1 cellular context compared by ENCODE assay signal in the genomic region with DNA sequence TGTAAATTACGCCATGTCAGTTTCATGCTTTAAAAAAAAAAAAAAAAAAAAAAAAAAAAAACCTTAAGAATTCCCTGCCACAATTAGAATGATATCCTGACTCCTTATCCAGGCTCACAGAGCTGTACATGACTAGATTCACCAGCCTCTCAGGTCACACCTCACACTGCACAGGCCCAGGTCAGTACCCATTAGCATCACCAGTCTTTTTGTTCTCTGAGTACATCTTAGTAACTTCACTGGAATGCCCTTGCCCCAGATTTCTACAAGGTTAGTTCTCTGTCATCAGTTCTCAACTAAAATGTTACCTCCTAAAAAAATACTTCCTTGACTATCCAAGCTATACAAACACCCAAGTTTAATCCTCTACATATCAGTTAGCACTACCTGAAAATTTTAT.
TF ChIP-seq lines count a peak whose summit lies in the region.

No MANE protein-coding gene starts in this region.

TF ChIP-seq in GM23338, 12 proteins besides CTCF, POLR2A, EP300 and RAD21 (continued from another document):
- TF ChIP-seq, protein P1, sequence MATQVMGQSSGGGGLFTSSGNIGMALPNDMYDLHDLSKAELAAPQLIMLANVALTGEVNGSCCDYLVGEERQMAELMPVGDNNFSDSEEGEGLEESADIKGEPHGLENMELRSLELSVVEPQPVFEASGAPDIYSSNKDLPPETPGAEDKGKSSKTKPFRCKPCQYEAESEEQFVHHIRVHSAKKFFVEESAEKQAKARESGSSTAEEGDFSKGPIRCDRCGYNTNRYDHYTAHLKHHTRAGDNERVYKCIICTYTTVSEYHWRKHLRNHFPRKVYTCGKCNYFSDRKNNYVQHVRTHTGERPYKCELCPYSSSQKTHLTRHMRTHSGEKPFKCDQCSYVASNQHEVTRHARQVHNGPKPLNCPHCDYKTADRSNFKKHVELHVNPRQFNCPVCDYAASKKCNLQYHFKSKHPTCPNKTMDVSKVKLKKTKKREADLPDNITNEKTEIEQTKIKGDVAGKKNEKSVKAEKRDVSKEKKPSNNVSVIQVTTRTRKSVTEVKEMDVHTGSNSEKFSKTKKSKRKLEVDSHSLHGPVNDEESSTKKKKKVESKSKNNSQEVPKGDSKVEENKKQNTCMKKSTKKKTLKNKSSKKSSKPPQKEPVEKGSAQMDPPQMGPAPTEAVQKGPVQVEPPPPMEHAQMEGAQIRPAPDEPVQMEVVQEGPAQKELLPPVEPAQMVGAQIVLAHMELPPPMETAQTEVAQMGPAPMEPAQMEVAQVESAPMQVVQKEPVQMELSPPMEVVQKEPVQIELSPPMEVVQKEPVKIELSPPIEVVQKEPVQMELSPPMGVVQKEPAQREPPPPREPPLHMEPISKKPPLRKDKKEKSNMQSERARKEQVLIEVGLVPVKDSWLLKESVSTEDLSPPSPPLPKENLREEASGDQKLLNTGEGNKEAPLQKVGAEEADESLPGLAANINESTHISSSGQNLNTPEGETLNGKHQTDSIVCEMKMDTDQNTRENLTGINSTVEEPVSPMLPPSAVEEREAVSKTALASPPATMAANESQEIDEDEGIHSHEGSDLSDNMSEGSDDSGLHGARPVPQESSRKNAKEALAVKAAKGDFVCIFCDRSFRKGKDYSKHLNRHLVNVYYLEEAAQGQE (IDR thresholded peaks at IDR 0.05; ENCODE audit: unreplicated experiment), result no peak
- TF ChIP-seq POLR2AphosphoS5 (IDR thresholded peaks at IDR 0.05; ENCODE audit: low read depth) (no peak), ZNF462 (CRISPR knock-in tag; IDR thresholded peaks at IDR 0.05) (no peak), JUNB (IDR thresholded peaks at IDR 0.05; ENCODE audit: unreplicated experiment) (no peak), ZNF331 (CRISPR knock-in tag; IDR thresholded peaks at IDR 0.05; ENCODE audit: low read depth) (no peak), EZH2phosphoT487 (IDR thresholded peaks at IDR 0.05; ENCODE audit: unreplicated experiment) (no peak), CREB1 (CRISPR knock-in tag; IDR thresholded peaks at IDR 0.05; ENCODE audit: low read depth) (no peak), ZNF114 (CRISPR knock-in tag; IDR thresholded peaks at IDR 0.05) (no peak)
